In genomic region chr5:174951151-174951780, GRCh38 we compare ENCODE assay signal across 8 cellular contexts.
DNase-seq lines count a peak whose midpoint lies in the region; ATAC-seq and TF ChIP-seq lines count a peak whose summit lies in the region.

No MANE protein-coding gene starts in this region.

- H3K36me3 Mint-ChIP-seq in activated naive CD4-positive, alpha-beta T cell treated with anti-CD3 and anti-CD28 coated beads, Interleukin-2, amount 10 ng/mL, durations not matched to agents 7 days and 5 days, result no peaks in the 10 kb centered on the region
- no peaks in the 10 kb centered on the region for H3K36me3 Mint-ChIP-seq in glutamatergic neuron (ENCODE audit: unreplicated experiment)

- H3K9me3 ChIP-seq in RWPE2 (ENCODE audit: severe bottlenecking), result no peaks in the 10 kb centered on the region
- H3K9me3 ChIP-seq in psoas muscle, result no peaks in the 10 kb centered on the region

- no peak overlapping the region for H3K27ac Mint-ChIP-seq in activated naive CD4-positive, alpha-beta T cell treated with anti-CD3 and anti-CD28 coated beads, Interleukin-2, amount 10 ng/mL, durations not matched to agents 7 days and 5 days
- no peak overlapping the region for H3K27ac Mint-ChIP-seq in glutamatergic neuron (ENCODE audit: unreplicated experiment)

- CTCF ChIA-PET in activated naive CD4-positive, alpha-beta T cell treated with anti-CD3 and anti-CD28 coated beads, Interleukin-2, amount 10 ng/mL, durations not matched to agents 7 days and 5 days (lab: Charles Lee), result interaction anchor here (0.8 to 1.1 kb wide), 4 partner anchors 79 to 768 kb away, joined by 3 to 4 read pairs (median 3); no protein-coding TSS in a partner anchor

- DNase-seq in CMK (ENCODE audit: low read depth) (peak; percentile 22), GM20000 (ENCODE audit: low spot score) (peak; percentile 74), RWPE2 (ENCODE audit: low spot score) (no peak), glutamatergic neuron (peak; percentile 59), psoas muscle (peak in 1 of 2 donors; percentile 18)
- DNase-seq in activated naive CD4-positive, alpha-beta T cell treated with anti-CD3 and anti-CD28 coated beads, Interleukin-2, amount 10 ng/mL, durations not matched to agents 7 days and 5 days, result peak; percentile 69

- H3K27me3 Mint-ChIP-seq in activated naive CD4-positive, alpha-beta T cell treated with anti-CD3 and anti-CD28 coated beads, Interleukin-2, amount 10 ng/mL, durations not matched to agents 7 days and 5 days, result peaks cover 4% of the 10 kb centered on the region
- H3K27me3 Mint-ChIP-seq in glutamatergic neuron (ENCODE audit: unreplicated experiment), result no peaks in the 10 kb centered on the region

- H3K27ac ChIP-seq in RWPE2 (ENCODE audit: poor library complexity, severe bottlenecking) (no peak overlapping the region), psoas muscle (no peak overlapping the region)

- H3K36me3 ChIP-seq in RWPE2 (ENCODE audit: low read depth) (no peaks in the 10 kb centered on the region), psoas muscle (ENCODE audit: insufficient read depth in 1 of 2, low read depth in 1 of 2) (no peaks in the 10 kb centered on the region)

- ATAC-seq in RWPE2 (ENCODE audit: low read depth), result peak; percentile 92
- ATAC-seq in psoas muscle, result peak in 3 of 4 donors; percentile 51 to 78 (median 70)
- no peak for ATAC-seq in GM21576 (IDR thresholded peaks at IDR 0.05; ENCODE audit: unreplicated experiment)

- no peak overlapping the region for H3K4me3 Mint-ChIP-seq in activated naive CD4-positive, alpha-beta T cell treated with anti-CD3 and anti-CD28 coated beads, Interleukin-2, amount 10 ng/mL, durations not matched to agents 7 days and 5 days
- H3K4me3 Mint-ChIP-seq in glutamatergic neuron (ENCODE audit: unreplicated experiment), result no peak overlapping the region

- H3K9me3 Mint-ChIP-seq in activated naive CD4-positive, alpha-beta T cell treated with anti-CD3 and anti-CD28 coated beads, Interleukin-2, amount 10 ng/mL, durations not matched to agents 7 days and 5 days, result no peaks in the 10 kb centered on the region
- no peaks in the 10 kb centered on the region for H3K9me3 Mint-ChIP-seq in glutamatergic neuron (ENCODE audit: unreplicated experiment)

- TF ChIP-seq CTCF in GM20000 (IDR thresholded peaks at IDR 0.05; ENCODE audit: extremely low read depth, missing control alignments) (peak; percentile 87), LNCAP (IDR thresholded peaks at IDR 0.05) (peak; percentile 86), RWPE2 (IDR thresholded peaks at IDR 0.05; ENCODE audit: poor library complexity, severe bottlenecking) (peak; percentile 89), glutamatergic neuron (IDR thresholded peaks at IDR 0.05; ENCODE audit: partially characterized antibody, unreplicated experiment) (peak; percentile 83), psoas muscle (IDR thresholded peaks at IDR 0.05) (peak; percentile 62)

- 23 to 26% (median 25%) methylated on average over 5 of the region's 5 CpGs for WGBS in psoas muscle, 3 donors

- no peaks in the 10 kb centered on the region for H3K4me1 Mint-ChIP-seq in activated naive CD4-positive, alpha-beta T cell treated with anti-CD3 and anti-CD28 coated beads, Interleukin-2, amount 10 ng/mL, durations not matched to agents 7 days and 5 days
- no peaks in the 10 kb centered on the region for H3K4me1 Mint-ChIP-seq in glutamatergic neuron (ENCODE audit: low read depth, unreplicated experiment)

- intact Hi-C loops in psoas muscle (cut with DNase I), result loop anchor here (5.0 kb wide), 3 partner anchors 491 to 511 kb away; partner anchors contain the start of gene DRD1 (in 1 of the 2)

- H3K4me1 ChIP-seq in RWPE2 (ENCODE audit: insufficient read depth, poor library complexity, severe bottlenecking) (no peaks in the 10 kb centered on the region), psoas muscle (no peaks in the 10 kb centered on the region)

- H3K4me3 ChIP-seq in RWPE2 (ENCODE audit: severe bottlenecking) (no peak overlapping the region), psoas muscle (no peak overlapping the region)

- H3K27me3 ChIP-seq in RWPE2 (ENCODE audit: insufficient read depth, poor library complexity, severe bottlenecking) (no peaks in the 10 kb centered on the region), psoas muscle (ENCODE audit: insufficient read depth in 3 of 3, low read length in 2 of 3) (no peaks in the 10 kb centered on the region)
